In the genomic region with DNA sequence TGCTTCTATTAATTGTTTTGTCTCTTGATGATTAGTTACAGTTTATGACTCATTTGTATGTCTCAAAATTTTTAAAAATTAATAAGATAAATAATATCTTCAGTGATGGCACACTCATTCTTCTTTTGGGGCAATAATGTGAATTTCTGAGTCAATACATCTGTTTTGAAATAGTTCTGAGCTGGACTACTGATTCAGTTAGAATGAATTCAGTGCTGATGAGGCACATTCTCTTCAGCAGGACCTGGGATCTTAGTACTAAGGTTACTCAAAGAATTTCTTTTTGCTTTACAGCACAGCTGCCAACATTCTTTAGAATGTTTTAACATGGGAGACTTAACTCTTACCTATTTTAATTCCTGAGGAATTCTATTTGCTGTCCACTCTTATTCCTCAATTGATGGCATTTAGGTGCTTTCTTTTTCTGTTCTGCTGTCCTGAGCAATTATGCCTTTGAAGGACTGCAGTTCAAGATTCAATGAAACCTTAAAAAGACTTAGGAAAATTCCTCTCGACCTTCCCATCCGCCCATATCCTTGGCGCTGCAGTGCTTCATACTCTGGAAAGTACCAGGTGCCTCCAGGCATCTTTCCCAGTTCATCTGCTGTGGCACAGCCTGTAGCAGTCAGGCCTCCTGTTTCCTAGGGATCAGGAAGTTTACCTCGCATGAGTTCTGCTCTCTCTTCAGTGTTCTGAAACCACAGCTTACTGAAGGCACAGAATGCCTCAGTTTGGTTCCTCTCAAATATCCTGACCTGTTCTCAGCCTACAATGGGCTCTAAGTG, we compare ENCODE assay signal across 2 cellular contexts.
TF ChIP-seq lines count a peak whose summit lies in the region.

No MANE protein-coding gene starts in this region.

TF ChIP-seq in SK-N-SH treated with all-trans-retinoic acid at 6 μM for 48 hours, 23 proteins besides CTCF, POLR2A, EP300 and RAD21 (continued from another document):
- TF ChIP-seq, protein P1, sequence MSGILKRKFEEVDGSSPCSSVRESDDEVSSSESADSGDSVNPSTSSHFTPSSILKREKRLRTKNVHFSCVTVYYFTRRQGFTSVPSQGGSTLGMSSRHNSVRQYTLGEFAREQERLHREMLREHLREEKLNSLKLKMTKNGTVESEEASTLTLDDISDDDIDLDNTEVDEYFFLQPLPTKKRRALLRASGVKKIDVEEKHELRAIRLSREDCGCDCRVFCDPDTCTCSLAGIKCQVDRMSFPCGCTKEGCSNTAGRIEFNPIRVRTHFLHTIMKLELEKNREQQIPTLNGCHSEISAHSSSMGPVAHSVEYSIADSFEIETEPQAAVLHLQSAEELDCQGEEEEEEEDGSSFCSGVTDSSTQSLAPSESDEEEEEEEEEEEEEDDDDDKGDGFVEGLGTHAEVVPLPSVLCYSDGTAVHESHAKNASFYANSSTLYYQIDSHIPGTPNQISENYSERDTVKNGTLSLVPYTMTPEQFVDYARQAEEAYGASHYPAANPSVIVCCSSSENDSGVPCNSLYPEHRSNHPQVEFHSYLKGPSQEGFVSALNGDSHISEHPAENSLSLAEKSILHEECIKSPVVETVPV (CRISPR knock-in tag; IDR thresholded peaks at IDR 0.05), result no peak
- TF ChIP-seq RARB (CRISPR knock-in tag; IDR thresholded peaks at IDR 0.05) (no peak), PPARA (CRISPR knock-in tag; IDR thresholded peaks at IDR 0.05; ENCODE audit: borderline replicate concordance) (no peak)

TF ChIP-seq in SK-N-SH, 30 proteins besides CTCF, POLR2A, EP300 and RAD21:
- TF ChIP-seq, protein P2, sequence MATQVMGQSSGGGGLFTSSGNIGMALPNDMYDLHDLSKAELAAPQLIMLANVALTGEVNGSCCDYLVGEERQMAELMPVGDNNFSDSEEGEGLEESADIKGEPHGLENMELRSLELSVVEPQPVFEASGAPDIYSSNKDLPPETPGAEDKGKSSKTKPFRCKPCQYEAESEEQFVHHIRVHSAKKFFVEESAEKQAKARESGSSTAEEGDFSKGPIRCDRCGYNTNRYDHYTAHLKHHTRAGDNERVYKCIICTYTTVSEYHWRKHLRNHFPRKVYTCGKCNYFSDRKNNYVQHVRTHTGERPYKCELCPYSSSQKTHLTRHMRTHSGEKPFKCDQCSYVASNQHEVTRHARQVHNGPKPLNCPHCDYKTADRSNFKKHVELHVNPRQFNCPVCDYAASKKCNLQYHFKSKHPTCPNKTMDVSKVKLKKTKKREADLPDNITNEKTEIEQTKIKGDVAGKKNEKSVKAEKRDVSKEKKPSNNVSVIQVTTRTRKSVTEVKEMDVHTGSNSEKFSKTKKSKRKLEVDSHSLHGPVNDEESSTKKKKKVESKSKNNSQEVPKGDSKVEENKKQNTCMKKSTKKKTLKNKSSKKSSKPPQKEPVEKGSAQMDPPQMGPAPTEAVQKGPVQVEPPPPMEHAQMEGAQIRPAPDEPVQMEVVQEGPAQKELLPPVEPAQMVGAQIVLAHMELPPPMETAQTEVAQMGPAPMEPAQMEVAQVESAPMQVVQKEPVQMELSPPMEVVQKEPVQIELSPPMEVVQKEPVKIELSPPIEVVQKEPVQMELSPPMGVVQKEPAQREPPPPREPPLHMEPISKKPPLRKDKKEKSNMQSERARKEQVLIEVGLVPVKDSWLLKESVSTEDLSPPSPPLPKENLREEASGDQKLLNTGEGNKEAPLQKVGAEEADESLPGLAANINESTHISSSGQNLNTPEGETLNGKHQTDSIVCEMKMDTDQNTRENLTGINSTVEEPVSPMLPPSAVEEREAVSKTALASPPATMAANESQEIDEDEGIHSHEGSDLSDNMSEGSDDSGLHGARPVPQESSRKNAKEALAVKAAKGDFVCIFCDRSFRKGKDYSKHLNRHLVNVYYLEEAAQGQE (IDR thresholded peaks at IDR 0.05; ENCODE audit: low read depth, low read length), result no peak
